In genomic region chr3:17678116-17678741, GRCh38 we compare ENCODE assay signal across 11 cellular contexts.
DNase-seq lines count a peak whose midpoint lies in the region; ATAC-seq and TF ChIP-seq lines count a peak whose summit lies in the region.
"Had no signal": no experiment of that assay in that cellular context is flagged by ENCODE, and none has a peak within 500 bp of the region (broad histone marks: within the 10 kb centered on the region; RNA-seq: fewer than 3 reads in every experiment).

No MANE protein-coding gene starts in this region.

- in situ Hi-C loops in gastrocnemius medialis (cut with MboI; ENCODE audit: low sequenced_read_pairs in 4 of 4): no loop called here

- DNase-seq in AG08395 (ENCODE audit: low spot score): peak; percentile 25
- DNase-seq in dedifferentiated amniotic fluid mesenchymal stem cell (ENCODE audit: extremely low spot score): peak; percentile 22
- DNase-seq in gastrocnemius medialis: no peak
- no peak for DNase-seq in lower lobe of right lung
- DNase-seq in T-helper 9 cell: no peak
- DNase-seq in adrenal gland: no peak
- DNase-seq: esophagus squamous epithelium; stimulated activated naive CD4-positive, alpha-beta T cell treated with Interleukin-2 at 50 U/mL for 16 hours had no signal

- H3K9me3 ChIP-seq in gastrocnemius medialis (no peaks in the 10 kb centered on the region), lower lobe of right lung (no peaks in the 10 kb centered on the region), adrenal gland (replicated peaks in 1 of 3) (no peaks in the 10 kb centered on the region)
- H3K9me3 ChIP-seq: esophagus squamous epithelium, HAP-1 had no signal

- H3K4me1 ChIP-seq in gastrocnemius medialis: peaks cover 0 to 12% of the 10 kb centered on the region in 2 donors
- H3K4me1 ChIP-seq in lower lobe of right lung: no peaks in the 10 kb centered on the region
- peaks cover 5 to 6% of the 10 kb centered on the region in 2 donors for H3K4me1 ChIP-seq in adrenal gland (replicated peaks in 1 of 2)
- H3K4me1 ChIP-seq: esophagus squamous epithelium had no signal

- no peak overlapping the region for H3K4me3 ChIP-seq in gastrocnemius medialis
- no peak overlapping the region for H3K4me3 ChIP-seq in lower lobe of right lung
- no peak overlapping the region for H3K4me3 ChIP-seq in adrenal gland
- H3K4me3 ChIP-seq: esophagus squamous epithelium, HAP-1 had no signal

- peak; percentile 77 for ATAC-seq in GM19043 (IDR thresholded peaks at IDR 0.05; ENCODE audit: low read depth, unreplicated experiment)
- ATAC-seq in HG03139 (IDR thresholded peaks at IDR 0.05; ENCODE audit: unreplicated experiment): peak; percentile 80
- ATAC-seq in gastrocnemius medialis: no peak
- ATAC-seq in lower lobe of right lung: no peak

- no peak overlapping the region for H3K27ac ChIP-seq in gastrocnemius medialis
- no peak overlapping the region for H3K27ac ChIP-seq in lower lobe of right lung
- no peak overlapping the region for H3K27ac ChIP-seq in adrenal gland
- H3K27ac ChIP-seq: esophagus squamous epithelium had no signal

- H3K36me3 ChIP-seq in gastrocnemius medialis (no peaks in the 10 kb centered on the region), lower lobe of right lung (no peaks in the 10 kb centered on the region), adrenal gland (replicated peaks in 1 of 2) (no peaks in the 10 kb centered on the region)
- H3K36me3 ChIP-seq: esophagus squamous epithelium, HAP-1 had no signal

- H3K27me3 ChIP-seq in gastrocnemius medialis (no peaks in the 10 kb centered on the region), lower lobe of right lung (ENCODE audit: low read depth) (no peaks in the 10 kb centered on the region), adrenal gland (no peaks in the 10 kb centered on the region)
- H3K27me3 ChIP-seq: esophagus squamous epithelium had no signal

- TF ChIP-seq POLR2A in gastrocnemius medialis (IDR thresholded peaks at IDR 0.05) (no peak), adrenal gland (IDR thresholded peaks at IDR 0.05) (no peak)

- intact Hi-C loops in gastrocnemius medialis (cut with DNase I; ENCODE audit: low total_unique reads): no loop called here
- intact Hi-C loops in lower lobe of right lung (cut with DNase I): no loop called here
- intact Hi-C loops in adrenal gland (cut with DNase I): no loop called here

- TF ChIP-seq CTCF in gastrocnemius medialis (IDR thresholded peaks at IDR 0.05 in 4 of 5, conservative IDR thresholded peaks at IDR 0.05 in 1 of 5) (no peak), lower lobe of right lung (IDR thresholded peaks at IDR 0.05) (no peak), adrenal gland (IDR thresholded peaks at IDR 0.05) (no peak)

Comparison
In these comparisons a context has a peak if more than half of its experiments do, and no peak if none do; other contexts are left out.
1. DNase-seq: peak in AG08395 (single experiment) and dedifferentiated amniotic fluid mesenchymal stem cell (single experiment); none in gastrocnemius medialis (0 of 2), lower lobe of right lung (single experiment), T-helper 9 cell (single experiment) and adrenal gland (0 of 7).
2. ATAC-seq: peak in GM19043 (single experiment) and HG03139 (single experiment); none in gastrocnemius medialis (0 of 2) and lower lobe of right lung (0 of 2).